In the genomic region with DNA sequence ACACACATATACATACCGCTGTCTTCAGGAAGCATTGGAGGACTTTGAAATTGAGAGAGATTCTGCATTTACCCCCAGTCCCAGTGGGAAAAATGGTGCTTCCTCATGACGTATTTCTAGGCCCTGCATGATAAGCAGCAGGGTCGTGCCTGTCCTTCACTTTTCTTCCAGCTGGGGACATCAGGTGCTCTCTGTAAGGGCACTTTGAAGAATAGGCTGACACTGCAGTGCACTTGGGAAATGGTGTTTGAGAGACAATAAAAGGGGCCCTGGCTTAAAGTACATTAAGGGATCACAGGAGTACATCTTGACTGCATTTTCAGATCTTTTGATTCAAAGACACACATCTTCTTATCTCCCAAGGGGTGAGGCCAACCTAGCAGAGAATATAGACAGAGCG, we compare ENCODE assay signal across 1 cellular context.
TF ChIP-seq lines count a peak whose summit lies in the region.

No MANE protein-coding gene starts in this region.

TF ChIP-seq in H1, 55 proteins besides CTCF, POLR2A, EP300 and RAD21 (continued from another document):
- no peak for TF ChIP-seq TAF7 (optimal IDR thresholded peaks at IDR 0.05; ENCODE audit: borderline replicate concordance, low read depth, low read length)
- TF ChIP-seq EZH2 (IDR thresholded peaks at IDR 0.05; ENCODE audit: low read depth, low read length, severe bottlenecking) = no peak
- TF ChIP-seq CBX5 (IDR thresholded peaks at IDR 0.05; ENCODE audit: low read depth, low read length) = no peak
- no peak for TF ChIP-seq SAP30 (IDR thresholded peaks at IDR 0.05; ENCODE audit: insufficient read depth, insufficient replicate concordance, low read length)
- TF ChIP-seq HDAC2 (IDR thresholded peaks at IDR 0.05; ENCODE audit: borderline replicate concordance in 1 of 2, low read depth in 2 of 2, low read length in 2 of 2) = no peak
- TF ChIP-seq YY1 (IDR thresholded peaks at IDR 0.05; ENCODE audit: low read depth, low read length) = no peak
- no peak for TF ChIP-seq MAFK (IDR thresholded peaks at IDR 0.05; ENCODE audit: low read depth, low read length)
